In genomic region chr2:96828436-96828835, GRCh38 we compare ENCODE assay signal across 19 cellular contexts.
"Had no signal": no experiment of that assay in that cellular context is flagged by ENCODE, and none has a peak within 500 bp of the region (broad histone marks: within the 10 kb centered on the region; RNA-seq: fewer than 3 reads in every experiment).

No MANE protein-coding gene starts in this region.

- H3K27me3 ChIP-seq: dorsolateral prefrontal cortex, heart left ventricle, neutrophil, sigmoid colon, suprapubic skin, thyroid gland, upper lobe of left lung, uterus had no signal

- H3K36me3 ChIP-seq: uterus had no signal

- H3K4me3 Mint-ChIP-seq: naive thymus-derived CD8-positive, alpha-beta T cell had no signal

- DNase-seq: cortex of kidney; effector CD8-positive, alpha-beta T cell; foreskin melanocyte; heart left ventricle; hippocampal formation; kidney glomerular epithelial cell; mammary epithelial cell; sigmoid colon; stimulated activated CD4-positive, alpha-beta T cell treated with anti-CD3 and anti-CD28 coated beads, Interleukin-12 subunit alpha, Interleukin-12 subunit beta, amount 100 ng/mL, for 4 hours; stimulated activated CD4-positive, alpha-beta T cell treated with anti-CD3 and anti-CD28 coated beads, Interleukin-2, amount 100 ng/mL, for 48 hours; stimulated activated naive CD8-positive, alpha-beta T cell treated with anti-CD3 and anti-CD28 coated beads, Interleukin-15, Interleukin-2, amounts not matched to agents 100 U/mL and 50 U/mL, for 24 hours; thyroid gland; upper lobe of left lung; uterus had no signal

- H3K9me3 Mint-ChIP-seq: naive thymus-derived CD8-positive, alpha-beta T cell had no signal

- H3K27ac ChIP-seq: dorsolateral prefrontal cortex, heart left ventricle, neutrophil, sigmoid colon, skin epidermis, suprapubic skin, thyroid gland, upper lobe of left lung, uterus had no signal

- ATAC-seq: heart left ventricle; naive thymus-derived CD8-positive, alpha-beta T cell; stimulated activated naive CD8-positive, alpha-beta T cell treated with anti-CD3 and anti-CD28 coated beads, Interleukin-15, Interleukin-2, amounts not matched to agents 100 U/mL and 50 U/mL, for 24 hours had no signal

- H3K4me3 ChIP-seq: dorsolateral prefrontal cortex, heart left ventricle, sigmoid colon, skin epidermis, suprapubic skin, thyroid gland, upper lobe of left lung, uterus had no signal

- H3K27me3 Mint-ChIP-seq: naive thymus-derived CD8-positive, alpha-beta T cell had no signal

- H3K9me3 ChIP-seq: heart left ventricle, neutrophil, sigmoid colon, suprapubic skin, thyroid gland, upper lobe of left lung, uterus had no signal

- H3K4me1 ChIP-seq: uterus had no signal
